ENCODE assay signal across 8 cellular contexts in genomic region chr1:20185834-20186782, GRCh38. TPM values are rescaled to one million over a fixed set of nuclear protein-coding genes. Genes with fewer than 3 reads are reported as not detected.
DNase-seq lines count a peak whose midpoint lies in the region.

A gene with protein sequence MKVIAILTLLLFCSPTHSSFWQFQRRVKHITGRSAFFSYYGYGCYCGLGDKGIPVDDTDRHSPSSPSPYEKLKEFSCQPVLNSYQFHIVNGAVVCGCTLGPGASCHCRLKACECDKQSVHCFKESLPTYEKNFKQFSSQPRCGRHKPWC (minus strand): TSS chr1:20186518. CDS start chr1:20177363, 9,155 bp downstream.
A gene with protein sequence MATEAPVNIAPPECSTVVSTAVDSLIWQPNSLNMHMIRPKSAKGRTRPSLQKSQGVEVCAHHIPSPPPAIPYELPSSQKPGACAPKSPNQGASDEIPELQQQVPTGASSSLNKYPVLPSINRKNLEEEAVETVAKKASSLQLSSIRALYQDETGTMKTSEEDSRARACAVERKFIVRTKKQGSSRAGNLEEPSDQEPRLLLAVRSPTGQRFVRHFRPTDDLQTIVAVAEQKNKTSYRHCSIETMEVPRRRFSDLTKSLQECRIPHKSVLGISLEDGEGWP (plus strand): TSS chr1:20186096. CDS start chr1:20190562, 4,466 bp downstream.

- peak; percentile 39 for DNase-seq in Daoy (ENCODE audit: low read depth)
- DNase-seq in T follicular helper cell (ENCODE audit: low read depth) = peak; percentile 14
- peak; percentile 48 for DNase-seq in activated naive CD8-positive, alpha-beta T cell treated with anti-CD3 and anti-CD28 coated beads, Interleukin-2, amount 50 U/mL, for 16 hours (ENCODE audit: low read depth, low spot score)
- peak; percentile 76 to 81 for DNase-seq in stimulated activated CD4-positive, alpha-beta T cell treated with anti-CD3 and anti-CD28 coated beads, Interleukin-2, amount 100 ng/mL, for 24 hours
- no peak for DNase-seq in SIG-M5 (lab: John Stamatoyannopoulos, UW)
- DNase-seq in GDM1 (lab: John Stamatoyannopoulos, UW) = no peak
- DNase-seq in epidermal melanocyte (ENCODE audit: insufficient read length, low spot score) = no peak

- H3K27ac ChIP-seq in layer of hippocampus (ENCODE audit: low read depth, low read length) = peak within 1 kb of the TSS; percentile 75

- peaks cover 11% of the 10 kb centered on the region for H3K27me3 ChIP-seq in layer of hippocampus (ENCODE audit: control insufficient read depth, insufficient read depth, low read length)

RNA-seq across cellular contexts. Expression of the first gene that starts in this region (rescaled TPM):
- not detected in 2 replicates for total RNA-seq in Daoy (2014; rRNA removed; shearing (Covaris generic))

RNA-seq across cellular contexts. Expression of the second gene that starts in this region (rescaled TPM):
- total RNA-seq in Daoy (2014; rRNA removed; shearing (Covaris generic)) = 0.11 and 0.48 TPM in 2 replicates

Comparison
In these comparisons a context has a peak if more than half of its experiments do, and no peak if none do; other contexts are left out.
1. Peak in DNase-seq in Daoy; RNA of the genes that start here not detected or under 1 TPM.
2. DNase-seq: peak in T follicular helper cell (single experiment), activated naive CD8-positive, alpha-beta T cell treated with anti-CD3 and anti-CD28 coated beads, Interleukin-2, amount 50 U/mL, for 16 hours (single experiment) and stimulated activated CD4-positive, alpha-beta T cell treated with anti-CD3 and anti-CD28 coated beads, Interleukin-2, amount 100 ng/mL, for 24 hours (2 of 2); none in SIG-M5 (single experiment), GDM1 (single experiment) and epidermal melanocyte (single experiment).